ENCODE assay signal across 3 cellular contexts in the genomic region with DNA sequence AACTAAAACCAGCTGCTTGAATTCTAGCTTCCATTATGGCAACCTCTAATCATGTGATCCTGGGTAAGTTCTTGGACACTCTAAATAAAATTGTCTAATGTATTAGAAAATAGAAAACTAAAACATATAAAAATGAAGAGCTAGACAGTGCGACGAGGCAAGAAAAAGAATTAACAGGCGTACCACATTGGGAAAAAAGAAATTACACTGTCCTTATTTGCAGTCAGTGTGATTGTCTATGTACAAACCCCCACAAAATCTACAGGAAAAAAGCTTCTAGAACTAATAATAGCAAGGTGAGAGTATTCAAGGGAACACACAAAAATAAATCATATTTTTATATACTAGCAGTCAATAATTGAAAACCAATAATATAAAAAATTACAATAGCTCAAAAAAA.
"Had no signal": no experiment of that assay in that cellular context is flagged by ENCODE, and none has a peak within 500 bp of the region (broad histone marks: within the 10 kb centered on the region; RNA-seq: fewer than 3 reads in every experiment).

No MANE protein-coding gene starts in this region.

- ATAC-seq: GM12878 had no signal

- H3K4me3 ChIP-seq: GM12878 had no signal

- DNase-seq: GDM1, GF-D8 had no signal
